Comparison of ENCODE assay signal across 24 cellular contexts in the genomic region with DNA sequence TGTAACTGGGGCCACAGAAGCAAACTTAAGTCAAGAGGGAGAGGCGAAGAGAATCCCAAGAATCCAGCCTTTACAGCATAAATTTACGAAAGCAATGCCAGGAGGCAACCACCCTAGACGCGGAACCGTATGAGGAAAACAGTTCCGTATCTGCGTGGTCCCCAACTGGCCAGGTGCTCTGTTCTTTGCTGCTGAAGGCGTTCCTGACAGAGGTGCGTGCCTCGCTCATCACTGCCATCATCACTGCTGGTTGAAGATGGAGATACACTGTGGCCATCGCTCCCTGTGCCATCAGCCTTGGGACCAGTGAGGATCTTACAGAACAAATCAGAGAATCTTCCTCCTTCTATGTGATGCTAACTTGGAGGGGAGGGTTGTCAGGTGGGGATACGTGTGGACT.
A peak's percentile ranks its signal among the peaks of the same experiment; 100 is the strongest.
DNase-seq lines count a peak whose midpoint lies in the region; ATAC-seq and TF ChIP-seq lines count a peak whose summit lies in the region.
"Had no signal": no experiment of that assay in that cellular context is flagged by ENCODE, and none has a peak within 500 bp of the region (broad histone marks: within the 10 kb centered on the region; RNA-seq: fewer than 3 reads in every experiment).

No MANE protein-coding gene starts in this region.

- H3K36me3 Mint-ChIP-seq in neural progenitor cell: no peaks in the 10 kb centered on the region
- H3K36me3 Mint-ChIP-seq: CD14-positive monocyte; CD4-positive, alpha-beta memory T cell; CD4-positive, CD25-positive, alpha-beta regulatory T cell; CD8-positive, alpha-beta memory T cell had no signal

- H3K27me3 Mint-ChIP-seq in neural progenitor cell (ENCODE audit: insufficient read depth, low read depth): peaks cover 2% of the 10 kb centered on the region

- DNase-seq in esophagus muscularis mucosa (ENCODE audit: extremely low spot score) (peak; percentile 79), posterior vena cava (ENCODE audit: low spot score) (peak; percentile 37), sigmoid colon (peak; percentile 32), neural progenitor cell (ENCODE audit: low spot score) (no peak), occipital lobe (lab: John Stamatoyannopoulos, UW) (no peak)
- DNase-seq: 8988T; ACHN; BE2C; C1 segment of cervical spinal cord; CD4-positive, alpha-beta memory T cell; CD4-positive, CD25-positive, alpha-beta regulatory T cell; CD8-positive, alpha-beta memory T cell; COR-L47; DMS 273 treated with DMSO at 0.1 percent for 48 hours; DMS153; DMS53; DMS79; DND-41; EL; GDM1 had no signal

- peaks cover 14% of the 10 kb centered on the region for H3F3A ChIP-seq in neural progenitor cell (ENCODE audit: low read depth)

- intact Hi-C loops in esophagus muscularis mucosa (cut with DNase I) (no loop called here), posterior vena cava (cut with DNase I) (no loop called here), sigmoid colon (cut with DNase I) (no loop called here)

- H3K9me3 Mint-ChIP-seq in neural progenitor cell: no peaks in the 10 kb centered on the region
- H3K9me3 Mint-ChIP-seq: CD4-positive, alpha-beta memory T cell; CD4-positive, CD25-positive, alpha-beta regulatory T cell; CD8-positive, alpha-beta memory T cell had no signal

- H3K9ac ChIP-seq in neural progenitor cell: no peak overlapping the region
- H3K9ac ChIP-seq: BLaER1 had no signal

- TF ChIP-seq POLR2A in esophagus muscularis mucosa (IDR thresholded peaks at IDR 0.05; ENCODE audit: low read depth): no peak
- TF ChIP-seq POLR2A in sigmoid colon (IDR thresholded peaks at IDR 0.05): no peak

- TF ChIP-seq CTCF in esophagus muscularis mucosa (IDR thresholded peaks at IDR 0.05) (no peak), sigmoid colon (IDR thresholded peaks at IDR 0.05) (no peak), neural progenitor cell (IDR thresholded peaks at IDR 0.05) (no peak)

- no peak for ATAC-seq in HG03045 (IDR thresholded peaks at IDR 0.05; ENCODE audit: unreplicated experiment)
- ATAC-seq: GM12878 had no signal

- no peak overlapping the region for H2AFZ ChIP-seq in neural progenitor cell (replicated peaks)

- H3K27ac Mint-ChIP-seq in neural progenitor cell: no peak overlapping the region
- H3K27ac Mint-ChIP-seq: CD14-positive monocyte; CD4-positive, alpha-beta memory T cell; CD4-positive, CD25-positive, alpha-beta regulatory T cell; CD8-positive, alpha-beta memory T cell had no signal

- no peaks in the 10 kb centered on the region for H3K36me3 ChIP-seq in esophagus muscularis mucosa
- no peaks in the 10 kb centered on the region for H3K36me3 ChIP-seq in sigmoid colon
- no peaks in the 10 kb centered on the region for H3K36me3 ChIP-seq in neural progenitor cell
- H3K36me3 ChIP-seq: BE2C, BLaER1 had no signal

- H3K4me1 ChIP-seq in esophagus muscularis mucosa (peaks cover 0 to 23% (median 15%) of the 10 kb centered on the region in 4 donors), sigmoid colon (peaks cover 0 to 11% (median 5%) of the 10 kb centered on the region in 4 donors), neural progenitor cell (peaks cover 14% of the 10 kb centered on the region)
- H3K4me1 ChIP-seq: BE2C, BLaER1 had no signal

- H3K79me2 ChIP-seq in neural progenitor cell (ENCODE audit: low read depth): no peaks in the 10 kb centered on the region

- H3K27ac ChIP-seq in esophagus muscularis mucosa (replicated peaks in 1 of 4): no peak overlapping the region
- H3K27ac ChIP-seq in sigmoid colon: no peak overlapping the region
- no peak overlapping the region for H3K27ac ChIP-seq in neural progenitor cell
- H3K27ac ChIP-seq: BLaER1 had no signal

- peaks cover 17% of the 10 kb centered on the region for H4K20me1 ChIP-seq in neural progenitor cell (ENCODE audit: low read depth)
- H4K20me1 ChIP-seq: BLaER1 had no signal

- no peaks in the 10 kb centered on the region for H3K4me1 Mint-ChIP-seq in neural progenitor cell
- H3K4me1 Mint-ChIP-seq: CD14-positive monocyte; CD4-positive, alpha-beta memory T cell; CD4-positive, CD25-positive, alpha-beta regulatory T cell; CD8-positive, alpha-beta memory T cell had no signal

- H3K9me3 ChIP-seq in esophagus muscularis mucosa (no peaks in the 10 kb centered on the region), sigmoid colon (no peaks in the 10 kb centered on the region), neural progenitor cell (ENCODE audit: low read depth) (no peaks in the 10 kb centered on the region)
- H3K9me3 ChIP-seq: BE2C, BLaER1 had no signal

- WGBS in esophagus muscularis mucosa: 92% methylated on average over 12 of the region's 12 CpGs
- 89 to 90% methylated on average over 12 of the region's 12 CpGs for WGBS in sigmoid colon, 2 donors

- no peak overlapping the region for H3K4me3 Mint-ChIP-seq in neural progenitor cell
- H3K4me3 Mint-ChIP-seq: CD14-positive monocyte; CD4-positive, alpha-beta memory T cell; CD4-positive, CD25-positive, alpha-beta regulatory T cell; CD8-positive, alpha-beta memory T cell had no signal

- H3K4me3 ChIP-seq in esophagus muscularis mucosa: no peak overlapping the region
- H3K4me3 ChIP-seq in sigmoid colon: no peak overlapping the region
- no peak overlapping the region for H3K4me3 ChIP-seq in neural progenitor cell
- H3K4me3 ChIP-seq: BLaER1, GM12878 had no signal

- TF ChIP-seq EP300 in esophagus muscularis mucosa (IDR thresholded peaks at IDR 0.05): no peak
- no peak for TF ChIP-seq EP300 in sigmoid colon (IDR thresholded peaks at IDR 0.05)

- no peaks in the 10 kb centered on the region for H3K27me3 ChIP-seq in esophagus muscularis mucosa
- no peaks in the 10 kb centered on the region for H3K27me3 ChIP-seq in sigmoid colon
- no peaks in the 10 kb centered on the region for H3K27me3 ChIP-seq in neural progenitor cell
- H3K27me3 ChIP-seq: BLaER1 had no signal

- no peak overlapping the region for H3K4me2 ChIP-seq in neural progenitor cell
- H3K4me2 ChIP-seq: BLaER1 had no signal

Comparison
In these comparisons a context has a peak if more than half of its experiments do, and no peak if none do; other contexts are left out.
1. DNase-seq: peak in esophagus muscularis mucosa (single experiment), posterior vena cava (single experiment) and sigmoid colon (single experiment); none in neural progenitor cell (single experiment) and occipital lobe (single experiment).